In the genomic region with DNA sequence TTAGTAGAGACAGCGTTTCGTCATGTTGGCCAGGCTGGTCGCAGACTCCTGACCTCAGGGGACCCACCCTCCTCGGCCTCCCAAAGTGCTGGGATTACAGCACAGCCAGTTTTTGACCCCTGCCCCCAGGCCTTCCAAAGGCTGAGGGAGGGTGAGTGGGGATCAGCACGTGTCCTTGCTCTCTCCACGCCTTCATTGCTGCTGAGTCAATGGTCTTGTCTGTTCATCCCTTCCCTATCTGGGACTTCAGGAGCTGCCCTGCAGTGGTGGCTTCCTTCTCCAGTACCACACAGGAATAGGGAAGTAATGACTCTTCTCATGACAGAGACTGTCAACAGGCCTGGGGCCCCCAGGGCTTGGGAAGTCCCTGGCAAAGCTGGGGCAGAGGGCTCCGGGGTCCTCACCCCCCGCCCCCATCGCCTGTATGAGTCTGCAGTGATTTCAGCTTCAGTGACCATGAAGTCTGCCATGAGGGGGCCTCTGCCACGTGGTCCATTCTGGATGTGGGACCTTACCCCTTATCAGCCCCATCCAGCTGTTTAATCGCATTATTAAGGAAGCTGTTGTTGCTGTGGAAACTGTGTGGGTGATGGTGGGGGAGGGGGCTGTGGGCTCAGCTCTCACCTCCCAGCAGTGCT, we compare ENCODE assay signal across 10 cellular contexts. TPM values are rescaled to one million over a fixed set of nuclear protein-coding genes. Genes with fewer than 3 reads are reported as not detected.
A peak's percentile ranks its signal among the peaks of the same experiment; 100 is the strongest.
DNase-seq lines count a peak whose midpoint lies in the region; ATAC-seq, FAIRE-seq and TF ChIP-seq lines count a peak whose summit lies in the region.
"Had no signal": no experiment of that assay in that cellular context is flagged by ENCODE, and none has a peak within 500 bp of the region (broad histone marks: within the 10 kb centered on the region; RNA-seq: fewer than 3 reads in every experiment).

No MANE protein-coding gene starts in this region.

- peak; percentile 19 for DNase-seq in NOMO-1 treated with DMSO at 0.1 percent for 48 hours (lab: John Stamatoyannopoulos, UW; ENCODE audit: unreplicated experiment)
- no peak for DNase-seq in NOMO-1 treated with dmso at 0.1 percent for 144 hours (lab: John Stamatoyannopoulos, UW; ENCODE audit: unreplicated experiment)
- DNase-seq in amniotic epithelial cell (ENCODE audit: low read depth): peak; percentile 69
- no peak for DNase-seq in left colon
- peak; percentile 75 for DNase-seq in small intestine
- no peak for DNase-seq in NCI-H2171 (lab: John Stamatoyannopoulos, UW)
- DNase-seq in GM13976 (ENCODE audit: low spot score): no peak
- DNase-seq: activated CD4-positive, alpha-beta T cell treated with anti-CD3 and anti-CD28 coated beads for 4 hours had no signal

- no peak overlapping the region for H3K4me3 ChIP-seq in small intestine (ENCODE audit: low read depth in 1 of 2, low read length in 2 of 2)

- H3K27ac ChIP-seq in small intestine (ENCODE audit: low read depth in 1 of 2, low read length in 1 of 2): peak overlapping the region in 1 of 2 donors; percentile 58

- TF ChIP-seq CTCF in GM13976 (IDR thresholded peaks at IDR 0.05; ENCODE audit: borderline replicate concordance, control extremely low read depth, extremely low read depth, insufficient read depth, missing control alignments): no peak

- WGBS in small intestine, 3 donors: 49 to 57% (median 51%) methylated on average over 11 of the region's 11 CpGs

- ATAC-seq in left colon (peak; percentile 10), HG02981 (IDR thresholded peaks at IDR 0.05; ENCODE audit: unreplicated experiment) (no peak)

- H3K36me3 ChIP-seq in small intestine (ENCODE audit: control insufficient read depth in 2 of 2, insufficient read depth in 2 of 2, low read length in 2 of 2): peaks cover 0 to 2% of the 10 kb centered on the region in 2 donors

- H3K4me1 ChIP-seq in small intestine (ENCODE audit: control insufficient read depth in 2 of 2, insufficient read depth in 1 of 2, low read depth in 1 of 2, low read length in 1 of 2): peaks cover 6 to 11% of the 10 kb centered on the region in 2 donors

- no peaks in the 10 kb centered on the region for H3K27me3 ChIP-seq in small intestine (ENCODE audit: control insufficient read depth in 2 of 2, insufficient read depth in 2 of 2, low read length in 2 of 2)

- no peak for FAIRE-seq in small intestine (lab: Jason Lieb, UNC)
- FAIRE-seq: A204.1 had no signal

- in situ Hi-C loops in GM13976 (cut with MboI; ENCODE audit: low sequenced_read_pairs, unreplicated experiment): no loop called here

- intact Hi-C loops in left colon (cut with DNase I, micrococcal nuclease): no loop called here

- H3K9me3 ChIP-seq in small intestine (ENCODE audit: control insufficient read depth, low read depth): no peaks in the 10 kb centered on the region

RNA-seq across cellular contexts. Expression of gene ABCC3, which starts 6.1 kb away (rescaled TPM):
- total RNA-seq in left colon: 100 to 1,000 TPM; 251 to 373 TPM
- 100 to 1,000 TPM in 1 of 3 donors, 10 to 100 TPM in 2; 36.7 to 131 (median 99.3) TPM for polyA plus RNA-seq in small intestine

Comparison
In these comparisons a context has a peak if more than half of its experiments do, and no peak if none do; other contexts are left out.
1. DNase-seq: peak in NOMO-1 treated with DMSO at 0.1 percent for 48 hours (single experiment), amniotic epithelial cell (single experiment) and small intestine (single experiment); none in NOMO-1 treated with dmso at 0.1 percent for 144 hours (single experiment), left colon (0 of 2), NCI-H2171 (single experiment) and GM13976 (single experiment).